Comparison of ENCODE assay signal across 1 cellular context in genomic region chr13:32080328-32080744, GRCh38.
TF ChIP-seq lines count a peak whose summit lies in the region.

No MANE protein-coding gene starts in this region.

TF ChIP-seq in HepG2, 621 proteins besides CTCF, POLR2A, EP300 and RAD21 (continued from another document and continues in another):
- no peak for TF ChIP-seq MTERF4 (CRISPR knock-in tag; IDR thresholded peaks at IDR 0.05)
- TF ChIP-seq BCL6 (CRISPR knock-in tag; IDR thresholded peaks at IDR 0.05), result peak; percentile 61
- no peak for TF ChIP-seq ZNF354B (CRISPR knock-in tag; IDR thresholded peaks at IDR 0.05)
- no peak for TF ChIP-seq KIAA2018 (CRISPR knock-in tag; IDR thresholded peaks at IDR 0.05; ENCODE audit: borderline replicate concordance)
- no peak for TF ChIP-seq IKZF5 (CRISPR knock-in tag; IDR thresholded peaks at IDR 0.05)
- TF ChIP-seq NONO (IDR thresholded peaks at IDR 0.05), result no peak
- no peak for TF ChIP-seq NONO (CRISPR knock-in tag; conservative IDR thresholded peaks at IDR 0.05)
- TF ChIP-seq GLI4 (CRISPR knock-in tag; IDR thresholded peaks at IDR 0.05; ENCODE audit: borderline replicate concordance), result no peak
- TF ChIP-seq ZNF562 (CRISPR knock-in tag; IDR thresholded peaks at IDR 0.05; ENCODE audit: borderline replicate concordance), result no peak
- TF ChIP-seq HMGXB3 (CRISPR knock-in tag; IDR thresholded peaks at IDR 0.05; ENCODE audit: borderline replicate concordance), result no peak
- TF ChIP-seq ZNF557 (CRISPR knock-in tag; IDR thresholded peaks at IDR 0.05), result no peak
- no peak for TF ChIP-seq GATAD1 (CRISPR knock-in tag; IDR thresholded peaks at IDR 0.05)
- no peak for TF ChIP-seq MLXIP (CRISPR knock-in tag; IDR thresholded peaks at IDR 0.05; ENCODE audit: borderline replicate concordance)
- TF ChIP-seq ZKSCAN5 (CRISPR knock-in tag; IDR thresholded peaks at IDR 0.05), result no peak
- no peak for TF ChIP-seq ZNF101 (CRISPR knock-in tag; IDR thresholded peaks at IDR 0.05; ENCODE audit: borderline replicate concordance, low read depth)
- TF ChIP-seq NRL (CRISPR knock-in tag; IDR thresholded peaks at IDR 0.05; ENCODE audit: borderline replicate concordance), result no peak
- TF ChIP-seq ZNF382 (CRISPR knock-in tag; IDR thresholded peaks at IDR 0.05; ENCODE audit: borderline replicate concordance), result no peak
- no peak for TF ChIP-seq PRMT3 (CRISPR knock-in tag; IDR thresholded peaks at IDR 0.05; ENCODE audit: borderline replicate concordance, low read depth)
- TF ChIP-seq ZNF318 (CRISPR knock-in tag; IDR thresholded peaks at IDR 0.05), result no peak
- TF ChIP-seq HMG20B (CRISPR knock-in tag; conservative IDR thresholded peaks at IDR 0.05), result 0 out of 2 replicates have a peak, but pooled peaks have one; percentile 53
- no peak for TF ChIP-seq RFXAP (CRISPR knock-in tag; IDR thresholded peaks at IDR 0.05; ENCODE audit: borderline replicate concordance)
- no peak for TF ChIP-seq ZFP37 (CRISPR knock-in tag; IDR thresholded peaks at IDR 0.05; ENCODE audit: borderline replicate concordance)
- no peak for TF ChIP-seq SMYD3 (CRISPR knock-in tag; IDR thresholded peaks at IDR 0.05)
- TF ChIP-seq KLF12 (CRISPR knock-in tag; IDR thresholded peaks at IDR 0.05; ENCODE audit: borderline replicate concordance), result no peak
- no peak for TF ChIP-seq SMC3 (IDR thresholded peaks at IDR 0.05; ENCODE audit: low read length)
- no peak for TF ChIP-seq SNAPC5 (CRISPR knock-in tag; IDR thresholded peaks at IDR 0.05; ENCODE audit: borderline replicate concordance)
